ENCODE assay signal across 14 cellular contexts in the genomic region with DNA sequence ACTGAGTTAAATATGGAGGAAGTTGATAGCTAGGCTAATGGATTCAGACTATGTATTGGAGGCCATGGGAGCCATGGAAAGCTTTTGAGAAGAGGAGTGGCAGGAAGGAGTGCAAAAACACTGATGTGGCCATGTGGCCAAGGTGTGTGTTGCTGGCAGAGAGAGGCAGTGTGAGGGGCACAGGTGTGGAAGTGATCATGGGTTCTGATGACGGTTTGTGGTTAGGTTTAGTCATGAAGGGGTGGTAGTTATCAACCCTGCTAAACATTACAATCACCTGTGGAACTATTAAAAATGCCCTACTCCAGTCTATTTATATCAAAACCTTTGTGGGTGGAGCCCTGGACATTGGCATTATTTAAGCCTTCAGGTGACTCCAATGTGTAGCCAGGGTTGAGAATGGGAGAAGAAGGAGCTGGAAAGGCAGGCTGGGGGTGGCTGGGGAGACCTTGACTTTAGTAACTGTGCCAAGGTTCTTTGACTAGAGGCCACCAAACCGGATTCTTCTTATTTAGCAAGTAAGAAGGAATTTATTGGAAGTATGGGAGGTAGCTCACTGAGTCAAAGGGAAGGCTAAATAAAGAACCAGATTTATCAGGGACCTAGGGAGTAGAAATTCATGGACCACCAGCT. TPM values are rescaled to one million over a fixed set of nuclear protein-coding genes. Genes with fewer than 3 reads are reported as not detected.
A peak's percentile ranks its signal among the peaks of the same experiment; 100 is the strongest.
DNase-seq lines count a peak whose midpoint lies in the region; ATAC-seq and TF ChIP-seq lines count a peak whose summit lies in the region.
"Had no signal": no experiment of that assay in that cellular context is flagged by ENCODE, and none has a peak within 500 bp of the region (broad histone marks: within the 10 kb centered on the region; RNA-seq: fewer than 3 reads in every experiment).

No MANE protein-coding gene starts in this region.

- ATAC-seq in Right ventricle myocardium inferior, result no peak
- ATAC-seq: GM12878, GM23338 had no signal

- no peak overlapping the region for H2AFZ ChIP-seq in MM.1S (ENCODE audit: low read length)
- H2AFZ ChIP-seq: GM23338 had no signal

- no peaks in the 10 kb centered on the region for H3K9me3 ChIP-seq in MM.1S (replicated peaks; ENCODE audit: insufficient read depth, low read length)
- H3K9me3 ChIP-seq in vagina, result no peaks in the 10 kb centered on the region

- no peaks in the 10 kb centered on the region for H3K9me2 ChIP-seq in MM.1S (replicated peaks; ENCODE audit: insufficient read depth, low read length)

- DNase-seq in MM.1S (peak; percentile 15), SW480 (ENCODE audit: low spot score) (peak; percentile 34), epithelial cell of prostate (ENCODE audit: low read depth, low spot score) (no peak), vagina (ENCODE audit: extremely low spot score in 2 of 2) (peak; percentile 37 to 61), NK-92 (lab: John Stamatoyannopoulos, UW; ENCODE audit: unreplicated experiment) (no peak), Right ventricle myocardium inferior (ENCODE audit: missing footprints) (no peak), NCI-H2227 treated with DMSO at 0.1 percent for 48 hours (lab: John Stamatoyannopoulos, UW) (no peak)
- DNase-seq: C1 segment of cervical spinal cord; CD4-positive, alpha-beta T cell; DMS79; H7 had no signal

- TF ChIP-seq POLR2A in vagina (IDR thresholded peaks at IDR 0.05), result no peak

- H3K36me3 ChIP-seq in MM.1S (replicated peaks; ENCODE audit: insufficient read depth, low read length) (no peaks in the 10 kb centered on the region), vagina (no peaks in the 10 kb centered on the region)

- H3K4me1 ChIP-seq in MM.1S (ENCODE audit: low read length) (no peaks in the 10 kb centered on the region), vagina (no peaks in the 10 kb centered on the region)

- no peaks in the 10 kb centered on the region for H4K20me1 ChIP-seq in MM.1S (ENCODE audit: insufficient read depth, low read length)

- H3K9ac ChIP-seq in MM.1S (ENCODE audit: low read length), result no peak overlapping the region

- no peak for TF ChIP-seq CTCF in MM.1S (IDR thresholded peaks at IDR 0.05; ENCODE audit: low read length)
- TF ChIP-seq CTCF in vagina (IDR thresholded peaks at IDR 0.05), result no peak

- H3K27me3 ChIP-seq in MM.1S (replicated peaks; ENCODE audit: insufficient read depth, low read length) (no peaks in the 10 kb centered on the region), vagina (no peaks in the 10 kb centered on the region)

- no peak overlapping the region for H3K4me3 ChIP-seq in MM.1S (ENCODE audit: low read length)
- no peak overlapping the region for H3K4me3 ChIP-seq in vagina
- H3K4me3 ChIP-seq: GM12878, GM23338 had no signal

- H3K27ac ChIP-seq in MM.1S (ENCODE audit: low read length), result no peak overlapping the region
- peak overlapping the region; percentile 9 for H3K27ac ChIP-seq in epithelial cell of prostate
- H3K27ac ChIP-seq in vagina, result no peak overlapping the region

- H3K79me2 ChIP-seq in MM.1S (ENCODE audit: low read length), result no peaks in the 10 kb centered on the region

- H3K4me2 ChIP-seq in MM.1S (ENCODE audit: low read depth, low read length), result no peak overlapping the region
- H3K4me2 ChIP-seq: GM23338 had no signal

- H3F3A ChIP-seq in MM.1S (ENCODE audit: insufficient read depth, low read length), result no peaks in the 10 kb centered on the region

- intact Hi-C loops in vagina (cut with DNase I) (no loop called here), Right ventricle myocardium inferior (cut with DNase I) (no loop called here)

RNA-seq across cellular contexts. Expression of gene GPR39, which starts 13.5 kb away (rescaled TPM):
- total RNA-seq in vagina (not detected), Right ventricle myocardium inferior (not detected)
- total RNA-seq: B cell; CD4-positive, alpha-beta T cell had no signal

Comparison
In these comparisons a context has a peak if more than half of its experiments do, and no peak if none do; other contexts are left out.
1. DNase-seq: peak in MM.1S (single experiment), SW480 (single experiment) and vagina (2 of 2); none in epithelial cell of prostate (single experiment), NK-92 (single experiment), Right ventricle myocardium inferior (single experiment) and NCI-H2227 treated with DMSO at 0.1 percent for 48 hours (single experiment).